ENCODE assay signal across 8 cellular contexts in the genomic region with DNA sequence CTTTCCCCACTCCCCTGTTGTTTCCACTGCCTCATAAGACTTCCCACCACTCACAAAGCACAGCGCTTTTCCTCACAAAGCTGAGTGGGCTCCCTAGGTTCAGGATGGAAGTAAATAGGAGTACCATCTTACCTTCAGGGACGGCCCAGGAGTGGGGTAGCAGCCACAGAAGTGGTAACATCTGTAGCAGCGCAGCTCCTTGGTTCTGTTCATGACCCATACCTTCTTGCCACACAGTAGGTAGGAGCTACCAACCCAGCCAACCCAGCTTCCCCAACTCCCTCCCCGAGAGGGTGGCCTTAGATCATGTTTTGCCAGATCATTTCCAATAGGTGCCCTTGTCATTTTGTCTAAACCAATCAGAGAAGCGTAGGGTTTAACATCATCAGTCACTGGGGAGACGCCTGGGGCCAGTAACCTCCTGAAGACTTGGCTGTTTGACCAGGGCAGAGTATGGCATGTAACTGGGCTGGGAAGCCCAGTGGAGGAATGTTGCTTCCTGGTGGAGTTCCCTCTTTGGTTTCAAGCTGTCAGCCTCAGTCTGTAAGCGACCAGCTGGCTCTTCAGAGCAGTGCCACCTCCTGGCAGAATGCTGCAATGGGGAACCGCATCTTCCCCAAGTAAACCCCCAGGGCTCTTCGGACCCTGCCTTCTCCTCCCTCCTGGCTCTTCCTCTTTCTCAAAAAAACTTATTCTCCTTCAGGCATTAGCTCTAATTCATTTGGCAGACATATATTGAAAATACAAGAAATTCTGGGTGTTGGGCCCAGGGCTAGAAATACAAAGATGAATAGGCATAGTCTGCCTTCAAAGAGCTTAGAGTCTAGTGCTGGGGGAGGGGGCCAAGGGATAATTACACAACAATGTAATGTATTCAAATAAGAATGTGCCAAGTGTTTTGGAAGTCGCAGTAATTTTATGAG. TPM values are rescaled to one million over a fixed set of nuclear protein-coding genes. Genes with fewer than 3 reads are reported as not detected.
DNase-seq lines count a peak whose midpoint lies in the region; ATAC-seq and TF ChIP-seq lines count a peak whose summit lies in the region.

A gene (minus strand): TSS at position 281 of the 923 bp plus-strand sequence. CDS start 61 bp downstream, at position 220.

- H3K27me3 ChIP-seq in PC-3 (ENCODE audit: low read length): no peaks in the 10 kb centered on the region

- no peaks in the 10 kb centered on the region for H4K20me1 ChIP-seq in PC-3 (ENCODE audit: low read length)

- POLR2A ChIA-PET in PC-3 (lab: Charles Lee; ENCODE audit: unreplicated experiment): interaction anchor here (0.5 to 1.5 kb wide), 2 partner anchors 19 to 1133 kb away, joined by 14 to 24 read pairs; no protein-coding TSS in a partner anchor

- H3K9ac ChIP-seq in PC-3 (ENCODE audit: low read length): no peak within 1 kb of the TSS

- peak within 1 kb of the TSS; percentile 62 for H2AFZ ChIP-seq in PC-3 (ENCODE audit: low read length)

- no peaks in the 10 kb centered on the region; the same call in 1 of the 2 replicates for H3K4me1 ChIP-seq in PC-3 (ENCODE audit: insufficient read depth, low read length)

- H3K9me2 ChIP-seq in PC-3 (replicated peaks; ENCODE audit: low read length): no peaks in the 10 kb centered on the region

- no peak within 1 kb of the TSS for H3K27ac ChIP-seq in PC-3 (ENCODE audit: low read length)

- no peaks in the 10 kb centered on the region for H3K79me2 ChIP-seq in PC-3 (ENCODE audit: low read length)

- no peaks in the 10 kb centered on the region for H3K9me3 ChIP-seq in PC-3 (ENCODE audit: low read length)

- intact Hi-C loops in PC-3 (cut with micrococcal nuclease): loop anchor here (1.0 kb wide), 2 partner anchors 15 to 68 kb away; a partner anchor contains a TSS

- no TSS peak for BruUV-seq in PC-3 (replicated peaks; lab: Mats Ljungman, UMichigan)

- ATAC-seq in GM19324 (IDR thresholded peaks at IDR 0.05; ENCODE audit: low FRiP score, unreplicated experiment): peak; percentile 83
- peak; percentile 88 for ATAC-seq in HG03432 (IDR thresholded peaks at IDR 0.05; ENCODE audit: unreplicated experiment)
- ATAC-seq in PC-3: peak; percentile 97
- peak; percentile 98 for ATAC-seq in esophagus mucosa

- H3K4me2 ChIP-seq in PC-3 (ENCODE audit: low read length): peak within 1 kb of the TSS; percentile 49

- no peak within 1 kb of the TSS for H3K4me3 ChIP-seq in PC-3 (ENCODE audit: low read length)

- no peaks in the 10 kb centered on the region for H3K36me3 ChIP-seq in PC-3 (ENCODE audit: low read depth, low read length)

- no peaks in the 10 kb centered on the region for H3F3A ChIP-seq in PC-3 (ENCODE audit: low read length, unreplicated experiment)

- CTCF ChIA-PET in PC-3 (lab: Charles Lee): interaction anchor here (0.6 to 2.6 kb wide), 8 partner anchors 19 to 757 kb away, joined by 3 to 40 read pairs (median 8); a partner anchor contains a TSS

- TF ChIP-seq CTCF in PC-3 (conservative IDR thresholded peaks at IDR 0.05; ENCODE audit: low read depth, low read length): peak; percentile 79

- DNase-seq in COLO829 (ENCODE audit: low spot score): peak; percentile 71
- peak; percentile 96 for DNase-seq in PC-3
- DNase-seq in activated T-cell treated with anti-CD3 and anti-CD28 coated beads, Interleukin-2, amount 50 U/mL, for 48 hours: peak; percentile 78 to 83
- DNase-seq in myocyte (ENCODE audit: low read depth): peak; percentile 98
- peak; percentile 86 for DNase-seq in superior temporal gyrus (ENCODE audit: extremely low spot score)

RNA-seq across cellular contexts. Expression of the gene that starts here (rescaled TPM):
- 1.7 and 3.0 TPM in 2 replicates for total RNA-seq in PC-3 (2014; rRNA removed)
- total RNA-seq in esophagus mucosa: 16.2 TPM
- total RNA-seq in myocyte: 2.1 and 4.3 TPM in 2 replicates
- polyA plus RNA-seq in myocyte (2012): 6.3 TPM
